10 cellular contexts compared by ENCODE assay signal in genomic region chrX:4263005-4263404, GRCh38.
DNase-seq lines count a peak whose midpoint lies in the region; ATAC-seq and TF ChIP-seq lines count a peak whose summit lies in the region.
"Had no signal": no experiment of that assay in that cellular context is flagged by ENCODE, and none has a peak within 500 bp of the region (broad histone marks: within the 10 kb centered on the region; RNA-seq: fewer than 3 reads in every experiment).

No MANE protein-coding gene starts in this region.

- no peaks in the 10 kb centered on the region for H3K36me3 ChIP-seq in H7 (replicated peaks; ENCODE audit: control insufficient read depth, insufficient read depth, low read length)
- H3K36me3 ChIP-seq in right atrium auricular region: no peaks in the 10 kb centered on the region

- DNase-seq in D341Med (ENCODE audit: low spot score) (peak; percentile 37), H7 (peak; percentile 6), OCI-M1 (lab: John Stamatoyannopoulos, UW) (peak; percentile 58), iPS-NIHi7 (ENCODE audit: extremely low spot score) (peak; percentile 35), right atrium auricular region (ENCODE audit: low spot score) (no peak)
- DNase-seq: COR-L47 had no signal

- H3K27me3 ChIP-seq in H7 (ENCODE audit: control insufficient read depth, insufficient read depth, low read length): no peaks in the 10 kb centered on the region; the same call in 1 of the 2 replicates
- H3K27me3 ChIP-seq in right atrium auricular region: no peaks in the 10 kb centered on the region

- ATAC-seq in HG03354 (IDR thresholded peaks at IDR 0.05; ENCODE audit: poor library complexity, severe bottlenecking, unreplicated experiment) (no peak), GM21717 (IDR thresholded peaks at IDR 0.05; ENCODE audit: unreplicated experiment) (no peak), HG02798 (IDR thresholded peaks at IDR 0.05; ENCODE audit: poor library complexity, unreplicated experiment) (no peak)
- ATAC-seq: K562 had no signal

- TF ChIP-seq CTCF in right atrium auricular region (IDR thresholded peaks at IDR 0.05): no peak

- H3K4me3 ChIP-seq in H7 (ENCODE audit: insufficient read depth, low read depth, low read length) (no peak overlapping the region), right atrium auricular region (no peak overlapping the region)
- H3K4me3 ChIP-seq: K562 had no signal

- H3K9me3 ChIP-seq in right atrium auricular region: no peaks in the 10 kb centered on the region

- no peak overlapping the region for H3K27ac ChIP-seq in right atrium auricular region

- H3K4me1 ChIP-seq in right atrium auricular region: no peaks in the 10 kb centered on the region
